ENCODE assay signal across 8 cellular contexts in genomic region chr15:75450307-75451201, GRCh38. TPM values are rescaled to one million over a fixed set of nuclear protein-coding genes. Genes with fewer than 3 reads are reported as not detected.
A peak's percentile ranks its signal among the peaks of the same experiment; 100 is the strongest.
DNase-seq lines count a peak whose midpoint lies in the region; ATAC-seq and TF ChIP-seq lines count a peak whose summit lies in the region.

No MANE protein-coding gene starts in this region.

- peak overlapping the region; percentile 96 for H3K4me3 Mint-ChIP-seq in chondrocyte (ENCODE audit: unreplicated experiment)

- ATAC-seq in GM18907 (IDR thresholded peaks at IDR 0.05; ENCODE audit: unreplicated experiment) (peak; percentile 29), HG03354 (IDR thresholded peaks at IDR 0.05; ENCODE audit: poor library complexity, severe bottlenecking, unreplicated experiment) (peak; percentile 30)

- no peaks in the 10 kb centered on the region for H3K36me3 Mint-ChIP-seq in chondrocyte (ENCODE audit: low read depth)

- DNase-seq in 8988T = peak; percentile 66
- DNase-seq in NCI-H510A treated with DMSO at 0.1 percent for 48 hours (lab: John Stamatoyannopoulos, UW) = peak; percentile 67
- peak; percentile 94 to 95 for DNase-seq in activated CD4-positive, alpha-beta T cell treated with anti-CD3 and anti-CD28 coated beads for 24 hours (ENCODE audit: low read depth in 2 of 2)
- DNase-seq in chondrocyte (ENCODE audit: low spot score) = peak; percentile 98
- DNase-seq in kidney tubule cell (ENCODE audit: low spot score) = peak; percentile 97
- DNase-seq in stimulated activated CD4-positive, alpha-beta T cell treated with anti-CD3 and anti-CD28 coated beads, Interleukin-15, amount 100 ng/mL, for 24 hours = peak; percentile 98

- TF ChIP-seq CTCF in chondrocyte (IDR thresholded peaks at IDR 0.05) = no peak

- H3K9me3 Mint-ChIP-seq in chondrocyte (ENCODE audit: low read depth) = no peaks in the 10 kb centered on the region

- H3K27me3 Mint-ChIP-seq in chondrocyte (ENCODE audit: low read depth) = no peaks in the 10 kb centered on the region

- H3K27ac Mint-ChIP-seq in chondrocyte (ENCODE audit: unreplicated experiment) = peak overlapping the region; percentile 98

- peaks cover 26% of the 10 kb centered on the region for H3K4me1 Mint-ChIP-seq in chondrocyte (ENCODE audit: low read depth)

RNA-seq across cellular contexts. Expression of gene SIN3A, which starts 0.9 kb away (rescaled TPM):
- total RNA-seq in chondrocyte = 39.3 to 50.9 TPM (median 44.9 TPM) in 3 replicates

Comparison
In these comparisons a context has a peak if more than half of its experiments do, and no peak if none do; other contexts are left out.
1. Peak in every context shown above with its lines: DNase-seq and ATAC-seq.